ENCODE assay signal across 16 cellular contexts in the genomic region with DNA sequence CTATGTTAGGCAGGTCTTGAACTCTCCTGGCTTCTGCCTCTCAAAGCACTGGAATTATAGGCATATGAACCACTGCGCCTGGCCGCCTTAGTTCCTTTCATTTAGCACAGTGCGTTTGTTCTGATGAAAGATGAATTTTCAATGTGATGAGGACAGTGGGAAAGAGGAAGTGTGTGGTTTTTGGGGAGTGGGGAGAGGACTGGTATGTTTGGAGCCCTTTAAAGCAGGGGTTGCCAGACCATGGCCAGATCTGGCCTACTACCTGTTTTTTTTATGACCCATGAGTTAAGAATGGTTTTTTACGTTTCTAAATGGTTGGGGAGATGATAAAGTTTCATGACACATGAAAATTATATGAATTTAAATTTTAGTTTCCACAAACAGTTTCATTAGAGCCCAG. TPM values are rescaled to one million over a fixed set of nuclear protein-coding genes. Genes with fewer than 3 reads are reported as not detected.
DNase-seq lines count a peak whose midpoint lies in the region; ATAC-seq and TF ChIP-seq lines count a peak whose summit lies in the region.
"Had no signal": no experiment of that assay in that cellular context is flagged by ENCODE, and none has a peak within 500 bp of the region (broad histone marks: within the 10 kb centered on the region; RNA-seq: fewer than 3 reads in every experiment).

No MANE protein-coding gene starts in this region.

- H3K4me2 ChIP-seq in fibroblast of lung (ENCODE audit: extremely low read depth, insufficient read depth, low read length): peak overlapping the region; percentile 6
- H3K4me2 ChIP-seq: neural progenitor cell had no signal

- no peak overlapping the region for H3K4me3 ChIP-seq in A673 (ENCODE audit: low read depth, low read length, poor library complexity, severe bottlenecking)
- H3K4me3 ChIP-seq in Panc1 (ENCODE audit: low read depth in 2 of 2, low read length in 2 of 2): no peak overlapping the region
- no peak overlapping the region for H3K4me3 ChIP-seq in fibroblast of lung (replicated peaks in 1 of 4; ENCODE audit: control extremely low read depth in 1 of 4, insufficient read depth in 1 of 4, low read depth in 3 of 4, low read length in 4 of 4)
- H3K4me3 ChIP-seq: lung, neural progenitor cell had no signal

- no TSS peak for BruUV-seq in A673 (replicated peaks; lab: Mats Ljungman, UMichigan)
- no TSS peak for BruUV-seq in Panc1 (replicated peaks; lab: Mats Ljungman, UMichigan)

- H3K9me3 ChIP-seq in A673 (ENCODE audit: low read depth, low read length, poor library complexity, severe bottlenecking) (no peaks in the 10 kb centered on the region), Panc1 (ENCODE audit: control insufficient read depth, insufficient read depth, low read depth, low read length) (no peaks in the 10 kb centered on the region), fibroblast of lung (ENCODE audit: control insufficient read depth, insufficient read depth, low read depth, low read length) (no peaks in the 10 kb centered on the region)
- H3K9me3 ChIP-seq: Caco-2 had no signal

- no peak for ATAC-seq in Panc1
- ATAC-seq: HCT116; stimulated activated naive CD8-positive, alpha-beta T cell treated with anti-CD3 and anti-CD28 coated beads, Interleukin-15, amount 100 ng/mL, for 72 hours had no signal

- TF ChIP-seq CTCF in A673 (conservative IDR thresholded peaks at IDR 0.05; ENCODE audit: low read depth, low read length) (no peak), Panc1 (IDR thresholded peaks at IDR 0.05) (no peak), fibroblast of lung (conservative IDR thresholded peaks at IDR 0.05 in 1 of 2, IDR thresholded peaks at IDR 0.05 in 1 of 2; ENCODE audit: low read depth in 1 of 2, low read length in 2 of 2) (no peak)

- H3K36me3 ChIP-seq in A673 (ENCODE audit: insufficient read depth, low read length, poor library complexity, severe bottlenecking) (no peaks in the 10 kb centered on the region), Panc1 (ENCODE audit: control insufficient read depth, insufficient read depth, low read length) (no peaks in the 10 kb centered on the region), fibroblast of lung (ENCODE audit: control insufficient read depth, insufficient read depth, low read length) (no peaks in the 10 kb centered on the region)
- H3K36me3 ChIP-seq: neural progenitor cell had no signal

- CTCF ChIA-PET in A673 (lab: Charles Lee): no interaction called here
- CTCF ChIA-PET in Panc1 (lab: Charles Lee): no interaction called here
- CTCF ChIA-PET in HEK293T (lab: Yijun Ruan, JAX): no interaction called here

- no peak overlapping the region for H2AFZ ChIP-seq in fibroblast of lung (ENCODE audit: low read length)
- H2AFZ ChIP-seq: neural progenitor cell had no signal

- peaks cover 75% of the 10 kb centered on the region for H3K79me2 ChIP-seq in fibroblast of lung (ENCODE audit: control insufficient read depth, insufficient read depth, low read length)

- intact Hi-C loops in A673 (cut with micrococcal nuclease; ENCODE audit: unreplicated experiment) (no loop called here), Panc1 (cut with micrococcal nuclease; ENCODE audit: unreplicated experiment) (no loop called here)

- H3K4me1 ChIP-seq in A673 (ENCODE audit: insufficient read depth, low read length, poor library complexity, severe bottlenecking): peaks cover 24% of the 10 kb centered on the region
- H3K4me1 ChIP-seq in Panc1 (ENCODE audit: control insufficient read depth, insufficient read depth, low read length): peaks cover 87% of the 10 kb centered on the region
- H3K4me1 ChIP-seq in fibroblast of lung (ENCODE audit: control insufficient read depth, extremely low read depth, insufficient read depth, low read length): peaks cover 37% of the 10 kb centered on the region
- H3K4me1 ChIP-seq: neural progenitor cell had no signal

- H3K27ac ChIP-seq in A673 (ENCODE audit: low read depth, low read length, poor library complexity, severe bottlenecking): peak overlapping the region; percentile 27
- H3K27ac ChIP-seq in Panc1 (ENCODE audit: low read length): peak overlapping the region; percentile 89
- no peak overlapping the region for H3K27ac ChIP-seq in fibroblast of lung (ENCODE audit: insufficient read depth, low read length)
- H3K27ac ChIP-seq: neural progenitor cell had no signal

- DNase-seq in A673 (ENCODE audit: low spot score): no peak
- peak; percentile 92 for DNase-seq in KBM-7
- no peak for DNase-seq in Panc1 (ENCODE audit: low read depth, low spot score)
- DNase-seq in fibroblast of lung (ENCODE audit: low read depth in 2 of 2): peak in 1 of 2 donors; percentile 87
- DNase-seq in stimulated activated CD4-positive, alpha-beta T cell treated with anti-CD3 and anti-CD28 coated beads, Interleukin-4, amount 100 ng/mL, for 24 hours: no peak
- no peak for DNase-seq in COR-L47 (lab: John Stamatoyannopoulos, UW)
- DNase-seq in HuH-7.5 (ENCODE audit: low spot score): no peak
- DNase-seq in HEK293T (ENCODE audit: extremely low spot score): no peak
- DNase-seq: activated gamma-delta T cell; Caco-2; NCI-H1417 treated with DMSO at 0.1 percent for 48 hours; NCI-H524; stimulated activated naive CD8-positive, alpha-beta T cell treated with anti-CD3 and anti-CD28 coated beads, Interleukin-15, amount 100 ng/mL, for 72 hours had no signal

- POLR2A ChIA-PET in A673 (lab: Charles Lee; ENCODE audit: low non-redundant PET) (no interaction called here), Panc1 (lab: Charles Lee) (no interaction called here), HEK293T (lab: Yijun Ruan, JAX) (interaction anchor here (1.0 kb wide), 1 partner anchor 13 kb away, joined by 3 read pairs; the partner anchor contains the start of gene ATXN10)

- in situ Hi-C loops in KBM-7 (cut with MboI; ENCODE audit: low pct_unique_long_range_greater_than_20kb, low sequenced_read_pairs): no loop called here
- in situ Hi-C loops in Panc1 (cut with HindIII; ENCODE audit: low pct_unique_long_range_greater_than_20kb, low sequenced_read_pairs): no loop called here

- H3K27me3 ChIP-seq in A673 (replicated peaks; ENCODE audit: insufficient read depth, low read depth, low read length, poor library complexity) (no peaks in the 10 kb centered on the region), Panc1 (ENCODE audit: control insufficient read depth, insufficient read depth, low read length) (no peaks in the 10 kb centered on the region), fibroblast of lung (ENCODE audit: control insufficient read depth, insufficient read depth, low read length) (no peaks in the 10 kb centered on the region)
- H3K27me3 ChIP-seq: neural progenitor cell had no signal

- H4K20me1 ChIP-seq in fibroblast of lung (ENCODE audit: control insufficient read depth, extremely low read depth, insufficient read depth, low read length): no peaks in the 10 kb centered on the region

- no peak overlapping the region for H3K9ac ChIP-seq in fibroblast of lung (ENCODE audit: insufficient read depth, low read length)
- H3K9ac ChIP-seq: neural progenitor cell had no signal

TF ChIP-seq in HEK293T, 16 proteins besides CTCF, POLR2A, EP300 and RAD21:
- TF ChIP-seq HDGF (IDR thresholded peaks at IDR 0.05; ENCODE audit: borderline replicate concordance): no peak
- no peak for TF ChIP-seq ELF4 (IDR thresholded peaks at IDR 0.05)
- no peak for TF ChIP-seq TARDBP (IDR thresholded peaks at IDR 0.05)
- TF ChIP-seq SUZ12 (IDR thresholded peaks at IDR 0.05): no peak
- no peak for TF ChIP-seq NFRKB (IDR thresholded peaks at IDR 0.05)
- TF ChIP-seq FOXA1 (IDR thresholded peaks at IDR 0.05): no peak
- no peak for TF ChIP-seq LEF1 (IDR thresholded peaks at IDR 0.05; ENCODE audit: borderline replicate concordance)
- TF ChIP-seq, protein P1, sequence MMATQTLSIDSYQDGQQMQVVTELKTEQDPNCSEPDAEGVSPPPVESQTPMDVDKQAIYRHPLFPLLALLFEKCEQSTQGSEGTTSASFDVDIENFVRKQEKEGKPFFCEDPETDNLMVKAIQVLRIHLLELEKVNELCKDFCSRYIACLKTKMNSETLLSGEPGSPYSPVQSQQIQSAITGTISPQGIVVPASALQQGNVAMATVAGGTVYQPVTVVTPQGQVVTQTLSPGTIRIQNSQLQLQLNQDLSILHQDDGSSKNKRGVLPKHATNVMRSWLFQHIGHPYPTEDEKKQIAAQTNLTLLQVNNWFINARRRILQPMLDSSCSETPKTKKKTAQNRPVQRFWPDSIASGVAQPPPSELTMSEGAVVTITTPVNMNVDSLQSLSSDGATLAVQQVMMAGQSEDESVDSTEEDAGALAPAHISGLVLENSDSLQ (IDR thresholded peaks at IDR 0.05): no peak
- no peak for TF ChIP-seq ARNT (IDR thresholded peaks at IDR 0.05)
- no peak for TF ChIP-seq BHLHE40 (IDR thresholded peaks at IDR 0.05; ENCODE audit: borderline replicate concordance)
- no peak for TF ChIP-seq CTBP1 (IDR thresholded peaks at IDR 0.05; ENCODE audit: borderline replicate concordance)
- no peak for TF ChIP-seq L3MBTL2 (conservative IDR thresholded peaks at IDR 0.05)
- no peak for TF ChIP-seq FOXK2 (IDR thresholded peaks at IDR 0.05)

RNA-seq across cellular contexts. Expression of gene ATXN10, which starts 12.5 kb away (rescaled TPM):
- total RNA-seq in A673 (2021): 271 and 294 TPM in 2 replicates
- total RNA-seq in Panc1 (2021; ENCODE audit: unreplicated experiment): 184 TPM
- polyA plus RNA-seq in Panc1 (2012; ENCODE audit: insufficient read length): 75.1 TPM
- 155 and 164 TPM in 2 replicates for total RNA-seq in fibroblast of lung
- 331 and 350 TPM in 2 replicates for polyA plus RNA-seq in fibroblast of lung
- 161 and 192 TPM in 2 replicates for polyA plus RNA-seq in fibroblast of lung (2012)
- 302 and 307 TPM in 2 replicates for polyA minus RNA-seq in fibroblast of lung (ENCODE audit: low replicate concordance)
